8 cellular contexts compared by ENCODE assay signal in the genomic region with DNA sequence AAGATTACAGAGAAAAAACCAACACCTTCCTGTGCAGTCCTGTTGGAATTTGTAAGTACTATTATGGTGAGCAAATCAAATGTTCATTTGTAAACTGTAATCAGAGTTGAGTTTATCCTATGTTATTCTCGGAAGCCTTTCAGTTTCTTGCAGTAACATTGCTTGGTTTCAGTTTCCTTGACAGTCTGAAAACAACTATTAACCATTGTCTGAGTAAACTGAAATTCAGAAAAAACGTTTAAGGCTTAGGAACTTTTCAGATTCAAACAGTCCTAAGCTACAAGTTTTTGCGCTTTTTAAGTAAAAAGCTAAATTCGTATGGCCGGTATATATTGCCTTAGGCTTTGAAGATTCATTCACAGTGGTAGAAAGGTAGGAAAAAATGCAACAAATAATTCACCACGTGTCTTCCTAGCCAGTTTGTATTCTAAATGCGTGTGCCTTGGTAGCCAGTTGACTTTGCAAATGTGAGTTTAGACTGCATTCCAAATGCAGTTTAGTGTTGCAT. TPM values are rescaled to one million over a fixed set of nuclear protein-coding genes. Genes with fewer than 3 reads are reported as not detected.
DNase-seq lines count a peak whose midpoint lies in the region; ATAC-seq and TF ChIP-seq lines count a peak whose summit lies in the region.

No MANE protein-coding gene starts in this region.

- H3K4me3 ChIP-seq in coronary artery = peak overlapping the region; percentile 98
- peak overlapping the region; percentile 29 to 94 for H3K4me3 ChIP-seq in muscle layer of colon (ENCODE audit: low read depth in 1 of 2, low read length in 2 of 2)

- H3K27ac ChIP-seq in coronary artery (peak overlapping the region; percentile 66 to 99), muscle layer of colon (ENCODE audit: low read depth, low read length) (peak overlapping the region; percentile 99)

- peaks cover 22% of the 10 kb centered on the region for H3K4me1 ChIP-seq in muscle layer of colon (ENCODE audit: insufficient read depth, low read length)

- ATAC-seq in HG03097 (IDR thresholded peaks at IDR 0.05; ENCODE audit: low FRiP score, unreplicated experiment) (no peak), HG02798 (IDR thresholded peaks at IDR 0.05; ENCODE audit: poor library complexity, unreplicated experiment) (no peak), GM19467 (IDR thresholded peaks at IDR 0.05; ENCODE audit: unreplicated experiment) (no peak)

- no peaks in the 10 kb centered on the region for H3K27me3 ChIP-seq in muscle layer of colon (ENCODE audit: control insufficient read depth in 1 of 2, insufficient read depth in 2 of 2, low read length in 2 of 2)

- no peaks in the 10 kb centered on the region for H3K36me3 ChIP-seq in muscle layer of colon (ENCODE audit: insufficient read depth, low read length)

- DNase-seq in GM04503 (ENCODE audit: low read depth) (peak; percentile 42), NCI-H226 (peak; percentile 51), coronary artery (ENCODE audit: low spot score) (no peak), cerebellum (ENCODE audit: low spot score) (no peak)

- TF ChIP-seq CTCF in coronary artery (IDR thresholded peaks at IDR 0.05) = no peak

- peak overlapping the region; percentile 53 for H3K9ac ChIP-seq in muscle layer of colon (ENCODE audit: low read length)

- no peaks in the 10 kb centered on the region for H3K9me3 ChIP-seq in muscle layer of colon (ENCODE audit: low read length)

RNA-seq across cellular contexts. Expression of gene GPBP1, which starts 2.5 kb away (rescaled TPM):
- 125 TPM for total RNA-seq in cerebellum

Comparison
In these comparisons a context has a peak if more than half of its experiments do, and no peak if none do; other contexts are left out.
1. DNase-seq: peak in GM04503 (single experiment) and NCI-H226 (single experiment); none in coronary artery (single experiment) and cerebellum (single experiment).